9 cellular contexts compared by ENCODE assay signal in genomic region chr17:2828396-2829038, GRCh38. TPM values are rescaled to one million over a fixed set of nuclear protein-coding genes. Genes with fewer than 3 reads are reported as not detected.
DNase-seq lines count a peak whose midpoint lies in the region; ATAC-seq and TF ChIP-seq lines count a peak whose summit lies in the region.
"Had no signal": no experiment of that assay in that cellular context is flagged by ENCODE, and none has a peak within 500 bp of the region (broad histone marks: within the 10 kb centered on the region; RNA-seq: fewer than 3 reads in every experiment).

No MANE protein-coding gene starts in this region.

- H3K9me3 ChIP-seq in OCI-LY7 (ENCODE audit: low read length) (no peaks in the 10 kb centered on the region), esophagus squamous epithelium (no peaks in the 10 kb centered on the region)
- H3K9me3 ChIP-seq in naive thymus-derived CD4-positive, alpha-beta T cell (ENCODE audit: control insufficient read depth in 2 of 3, low read length in 3 of 3) = no peaks in the 10 kb centered on the region

- no peaks in the 10 kb centered on the region for H3K9me2 ChIP-seq in OCI-LY7 (ENCODE audit: insufficient read depth, low read length)

- H3K36me3 ChIP-seq in OCI-LY7 (ENCODE audit: insufficient read depth, low read length) (no peaks in the 10 kb centered on the region), esophagus squamous epithelium (no peaks in the 10 kb centered on the region)
- no peaks in the 10 kb centered on the region for H3K36me3 ChIP-seq in naive thymus-derived CD4-positive, alpha-beta T cell (ENCODE audit: control insufficient read depth in 2 of 3, insufficient read depth in 3 of 3, low read length in 3 of 3)

- H3K4me1 ChIP-seq in OCI-LY7 (ENCODE audit: insufficient read depth, low read length, poor library complexity, severe bottlenecking) (peaks cover 26% of the 10 kb centered on the region), esophagus squamous epithelium (peaks cover 0 to 4% (median 0%) of the 10 kb centered on the region in 3 donors)
- H3K4me1 ChIP-seq in naive thymus-derived CD4-positive, alpha-beta T cell (ENCODE audit: control insufficient read depth in 2 of 2, insufficient read depth in 2 of 2, low read length in 2 of 2) = peaks cover 8% of the 10 kb centered on the region in 2 donors

- in situ Hi-C loops in Caki2 (cut with HindIII; ENCODE audit: low pct_unique_long_range_greater_than_20kb, low sequenced_read_pairs) = no loop called here

- intact Hi-C loops in OCI-LY7 (cut with micrococcal nuclease; ENCODE audit: unreplicated experiment) = loop anchor here (1.0 to 2.0 kb wide), 2 partner anchors 42 to 185 kb away; no protein-coding TSS in a partner anchor
- intact Hi-C loops in esophagus squamous epithelium (cut with DNase I) = loop anchor here (5.0 kb wide), 1 partner anchor 184 kb away; no protein-coding TSS in a partner anchor
- intact Hi-C loops in naive thymus-derived CD4-positive, alpha-beta T cell (cut with micrococcal nuclease) = loop anchor here (1.0 kb wide), 4 partner anchors 14 to 185 kb away; no protein-coding TSS in a partner anchor

- peak; percentile 52 for ATAC-seq in HG02852 (IDR thresholded peaks at IDR 0.05; ENCODE audit: unreplicated experiment)
- ATAC-seq in naive thymus-derived CD4-positive, alpha-beta T cell = peak; percentile 92
- peak; percentile 86 for ATAC-seq in stimulated activated effector memory CD8-positive, alpha-beta T cell treated with anti-CD3 and anti-CD28 coated beads, Interleukin-12 subunit alpha, Interleukin-12 subunit beta, amount 100 ng/mL, for 72 hours
- ATAC-seq in HG03280 (IDR thresholded peaks at IDR 0.05; ENCODE audit: unreplicated experiment) = no peak

- CTCF ChIA-PET in OCI-LY7 (lab: Charles Lee; ENCODE audit: unreplicated experiment) = no interaction called here
- CTCF ChIA-PET in naive thymus-derived CD4-positive, alpha-beta T cell (lab: Charles Lee) = interaction anchor here (0.6 to 3.8 kb wide), 7 partner anchors 8 to 202 kb away, joined by 3 to 16 read pairs (median 4); no protein-coding TSS in a partner anchor

- 4 to 18% methylated on average over 11 to 14 of the region's 14 CpGs for WGBS in esophagus squamous epithelium, 2 donors

- H3K4me2 ChIP-seq in OCI-LY7 (ENCODE audit: low read length) = peak overlapping the region; percentile 43

- no peak for TF ChIP-seq POLR2A in esophagus squamous epithelium (IDR thresholded peaks at IDR 0.05)

- peaks cover 0 to 13% (median 1%) of the 10 kb centered on the region in 5 donors for H3K27me3 Mint-ChIP-seq in naive thymus-derived CD4-positive, alpha-beta T cell

- H4K20me1 ChIP-seq in OCI-LY7 (ENCODE audit: insufficient read depth, low read length) = no peaks in the 10 kb centered on the region

- DNase-seq in Caki2 (ENCODE audit: low read depth) = peak; percentile 56
- DNase-seq in OCI-LY7 (ENCODE audit: low spot score) = peak; percentile 87
- peak; percentile 83 for DNase-seq in activated T-cell treated with anti-CD3 and anti-CD28 coated beads, Interleukin-2, amount 50 U/mL, for 1 hour
- DNase-seq in esophagus squamous epithelium (lab: John Stamatoyannopoulos, UW) = no peak
- DNase-seq in naive thymus-derived CD4-positive, alpha-beta T cell = peak; percentile 48 to 85 (median 65)
- peak; percentile 88 to 90 for DNase-seq in stimulated activated effector memory CD8-positive, alpha-beta T cell treated with anti-CD3 and anti-CD28 coated beads, Interleukin-12 subunit alpha, Interleukin-12 subunit beta, amount 100 ng/mL, for 72 hours (ENCODE audit: low spot score in 2 of 2)

- peaks cover 0 to 1% (median 0%) of the 10 kb centered on the region in 11 donors for H3K9me3 Mint-ChIP-seq in naive thymus-derived CD4-positive, alpha-beta T cell
- H3K9me3 Mint-ChIP-seq in stimulated activated effector memory CD8-positive, alpha-beta T cell treated with anti-CD3 and anti-CD28 coated beads, Interleukin-12 subunit alpha, Interleukin-12 subunit beta, amount 100 ng/mL, for 72 hours = no peaks in the 10 kb centered on the region

- H3K4me3 Mint-ChIP-seq in naive thymus-derived CD4-positive, alpha-beta T cell = peak overlapping the region in 9 of 10 donors; percentile 30 to 82 (median 56)
- peak overlapping the region; percentile 45 for H3K4me3 Mint-ChIP-seq in stimulated activated effector memory CD8-positive, alpha-beta T cell treated with anti-CD3 and anti-CD28 coated beads, Interleukin-12 subunit alpha, Interleukin-12 subunit beta, amount 100 ng/mL, for 72 hours

- peak; percentile 88 for TF ChIP-seq CTCF in OCI-LY7 (conservative IDR thresholded peaks at IDR 0.05; ENCODE audit: low read length)
- peak; percentile 78 to 94 (median 86) for TF ChIP-seq CTCF in esophagus squamous epithelium (IDR thresholded peaks at IDR 0.05)

- H3K4me3 ChIP-seq in OCI-LY7 (ENCODE audit: low read depth, low read length, poor library complexity, severe bottlenecking) (no peak overlapping the region), esophagus squamous epithelium (no peak overlapping the region)
- H3K4me3 ChIP-seq in naive thymus-derived CD4-positive, alpha-beta T cell (ENCODE audit: low read length) = peak overlapping the region; percentile 40
- H3K4me3 ChIP-seq: SK-N-MC had no signal

- H2AFZ ChIP-seq in OCI-LY7 (ENCODE audit: low read length) = peak overlapping the region; percentile 38; the same call in 1 of the 2 replicates

- peak overlapping the region in 3 of 9 donors; percentile 34 to 76 (median 68) for H3K27ac Mint-ChIP-seq in naive thymus-derived CD4-positive, alpha-beta T cell
- peak overlapping the region; percentile 7 for H3K27ac Mint-ChIP-seq in stimulated activated effector memory CD8-positive, alpha-beta T cell treated with anti-CD3 and anti-CD28 coated beads, Interleukin-12 subunit alpha, Interleukin-12 subunit beta, amount 100 ng/mL, for 72 hours

- no peak overlapping the region for H3K27ac ChIP-seq in OCI-LY7 (ENCODE audit: low read depth, low read length, poor library complexity, severe bottlenecking)
- no peak overlapping the region for H3K27ac ChIP-seq in esophagus squamous epithelium
- H3K27ac ChIP-seq in naive thymus-derived CD4-positive, alpha-beta T cell (ENCODE audit: low read depth, low read length) = no peak overlapping the region
- H3K27ac ChIP-seq: SK-N-MC had no signal

- peaks cover 0 to 30% (median 0%) of the 10 kb centered on the region in 4 donors for H3K27me3 ChIP-seq in esophagus squamous epithelium
- H3K27me3 ChIP-seq in naive thymus-derived CD4-positive, alpha-beta T cell (ENCODE audit: control insufficient read depth in 2 of 2, insufficient read depth in 2 of 2, low read length in 2 of 2) = no peaks in the 10 kb centered on the region

- H3K4me1 Mint-ChIP-seq in naive thymus-derived CD4-positive, alpha-beta T cell = peaks cover 23 to 34% (median 29%) of the 10 kb centered on the region in 7 donors
- H3K4me1 Mint-ChIP-seq in stimulated activated effector memory CD8-positive, alpha-beta T cell treated with anti-CD3 and anti-CD28 coated beads, Interleukin-12 subunit alpha, Interleukin-12 subunit beta, amount 100 ng/mL, for 72 hours = peaks cover 41% of the 10 kb centered on the region

- peaks cover under 1 to 14% (median 9%) of the 10 kb centered on the region in 5 donors for H3K36me3 Mint-ChIP-seq in naive thymus-derived CD4-positive, alpha-beta T cell
- peaks cover 5% of the 10 kb centered on the region for H3K36me3 Mint-ChIP-seq in stimulated activated effector memory CD8-positive, alpha-beta T cell treated with anti-CD3 and anti-CD28 coated beads, Interleukin-12 subunit alpha, Interleukin-12 subunit beta, amount 100 ng/mL, for 72 hours

- POLR2A ChIA-PET in OCI-LY7 (lab: Charles Lee) = interaction anchor here (0.6 to 0.9 kb wide), 3 partner anchors 127 to 328 kb away, joined by 5 to 6 read pairs (median 6); no protein-coding TSS in a partner anchor
- POLR2A ChIA-PET in naive thymus-derived CD4-positive, alpha-beta T cell (lab: Charles Lee) = no interaction called here

- BruUV-seq in OCI-LY7 (replicated peaks; lab: Mats Ljungman, UMichigan) = no TSS peak

- no peaks in the 10 kb centered on the region for H3K79me2 ChIP-seq in OCI-LY7 (ENCODE audit: insufficient read depth, low read depth, low read length)

RNA-seq across cellular contexts. Expression of gene RAP1GAP2, which starts 32.3 kb away (rescaled TPM):
- 2.0 and 5.0 TPM in 2 replicates for total RNA-seq in Caki2 (2014; rRNA removed; shearing (Covaris generic); ENCODE audit: low replicate concordance)
- 10.9 and 11.3 TPM in 2 replicates for total RNA-seq in OCI-LY7 (2014; rRNA removed; shearing (Covaris generic))
- 23.8 and 28.2 TPM in 2 replicates for total RNA-seq in OCI-LY7 (2022)
- 10 to 100 TPM in 2 of 4 donors, 1 to 10 TPM in 2; 4.9 to 12.4 (median 10.0) TPM for total RNA-seq in esophagus squamous epithelium
- total RNA-seq in naive thymus-derived CD4-positive, alpha-beta T cell = 10 to 100 TPM in 3 of 5 experiments, 1 to 10 TPM in 1, under 1 TPM in 1; 0.54 to 95.6 (median 20.8) TPM
- polyA plus RNA-seq in naive thymus-derived CD4-positive, alpha-beta T cell = 1 to 10 TPM; 2.3 to 2.6 TPM
